11 cellular contexts compared by ENCODE assay signal in the genomic region with DNA sequence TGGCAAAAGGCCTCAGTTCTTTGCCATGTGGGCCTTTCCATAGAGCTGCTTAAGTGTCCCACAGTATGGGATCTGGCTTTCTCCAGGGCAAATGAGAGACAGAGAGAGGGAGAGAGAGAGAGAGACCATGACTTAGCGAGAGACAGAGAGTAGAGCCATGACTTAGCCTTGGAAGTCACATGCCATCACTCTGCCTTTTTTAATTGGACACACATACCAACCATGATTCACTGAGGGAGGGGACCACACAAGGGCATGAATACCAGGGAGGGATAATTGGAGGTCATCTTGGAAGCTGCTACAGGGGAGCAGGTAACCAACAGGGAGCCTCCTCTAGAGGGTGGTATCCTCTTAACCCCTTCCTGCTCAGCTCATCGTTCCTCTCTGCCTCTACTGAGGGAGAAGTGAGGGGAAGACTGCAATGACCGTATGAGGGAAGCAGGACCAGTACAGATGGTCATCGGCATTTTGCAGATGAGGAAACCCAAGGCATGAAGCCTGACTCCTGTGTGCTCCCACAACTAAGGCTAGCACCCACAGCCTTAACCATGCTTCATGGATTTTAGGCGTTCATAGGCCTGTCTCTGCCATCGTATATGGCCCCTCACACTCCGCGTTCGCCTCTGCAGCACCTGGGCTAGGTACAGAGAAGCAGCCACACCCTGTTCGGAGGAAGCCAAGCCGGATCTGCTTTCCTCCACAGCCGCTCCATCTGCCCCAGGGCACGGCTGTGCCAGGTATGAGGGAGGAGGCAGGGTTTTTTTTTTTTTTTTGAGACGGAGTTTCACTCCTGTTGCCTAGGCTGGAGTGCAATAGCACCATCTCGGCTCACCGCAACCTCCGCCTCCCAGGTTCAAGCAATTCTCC. TPM values are rescaled to one million over a fixed set of nuclear protein-coding genes. Genes with fewer than 3 reads are reported as not detected.
DNase-seq lines count a peak whose midpoint lies in the region; ATAC-seq and TF ChIP-seq lines count a peak whose summit lies in the region.
"Had no signal": no experiment of that assay in that cellular context is flagged by ENCODE, and none has a peak within 500 bp of the region (broad histone marks: within the 10 kb centered on the region; RNA-seq: fewer than 3 reads in every experiment).

No MANE protein-coding gene starts in this region.

- in situ Hi-C loops in IMR-90 (cut with MboI; ENCODE audit: low sequenced_read_pairs): no loop called here

- H3K27ac Mint-ChIP-seq in CD14-positive monocyte (peak overlapping the region; percentile 10 to 70 (median 54)), endodermal cell (no peak overlapping the region), progenitor cell of endocrine pancreas (peak overlapping the region; percentile 40)

- peaks cover 14 to 34% of the 10 kb centered on the region in 2 experiments; a peak in 3 of 4 replicates for H3K79me1 ChIP-seq in IMR-90 (ENCODE audit: low read depth in 1 of 2, low read length in 2 of 2)

- H3K9me3 Mint-ChIP-seq in CD14-positive monocyte (peaks cover 0 to 1% (median 0%) of the 10 kb centered on the region in 7 donors), endodermal cell (no peaks in the 10 kb centered on the region), progenitor cell of endocrine pancreas (ENCODE audit: low read depth) (no peaks in the 10 kb centered on the region)

- BruUV-seq in IMR-90 (replicated peaks; lab: Mats Ljungman, UMichigan): no TSS peak

- H4K91ac ChIP-seq in IMR-90 (ENCODE audit: insufficient read depth, low read depth, low read length): no peak overlapping the region

- dilution Hi-C loops in IMR-90 (cut with HindIII; ENCODE audit: low sequenced_read_pairs, unreplicated experiment): no loop called here

- POLR2A ChIA-PET in IMR-90 (lab: Charles Lee; ENCODE audit: unreplicated experiment): no interaction called here

- H2BK120ac ChIP-seq in IMR-90 (ENCODE audit: low read depth, low read length): no peak overlapping the region

- H3K9ac ChIP-seq in IMR-90 (ENCODE audit: low read depth, low read length): no peak overlapping the region
- no peak overlapping the region for H3K9ac ChIP-seq in endodermal cell (ENCODE audit: extremely low read depth, low read length, poor library complexity, severe bottlenecking)

- H2BK15ac ChIP-seq in IMR-90 (ENCODE audit: low read depth, low read length): no peak overlapping the region

- no peak overlapping the region for H3K23ac ChIP-seq in IMR-90 (ENCODE audit: low read depth, low read length)

- DNase-seq in CD14-positive monocyte (ENCODE audit: low spot score) (no peak), IMR-90 (no peak), endodermal cell (no peak), progenitor cell of endocrine pancreas (ENCODE audit: low spot score, unreplicated experiment) (no peak), NOMO-1 treated with dmso at 0.1 percent for 144 hours (lab: John Stamatoyannopoulos, UW; ENCODE audit: unreplicated experiment) (no peak), SW 1271 (lab: John Stamatoyannopoulos, UW) (no peak)
- DNase-seq: NCI-H1417 treated with DMSO at 0.1 percent for 48 hours; occipital lobe; stimulated activated CD4-positive, alpha-beta T cell treated with anti-CD3 and anti-CD28 coated beads, Interleukin-2, amount 100 ng/mL, for 48 hours had no signal

- H3K4ac ChIP-seq in IMR-90 (ENCODE audit: low read depth, low read length): no peak overlapping the region

- no peak overlapping the region for H2AK9ac ChIP-seq in IMR-90 (replicated peaks; ENCODE audit: low read depth, low read length, poor library complexity)

- no peak overlapping the region for H2AFZ ChIP-seq in IMR-90 (replicated peaks; ENCODE audit: low read length, poor library complexity)

- H3K9me3 ChIP-seq in IMR-90 (ENCODE audit: control insufficient read depth, insufficient read depth, low read length): no peaks in the 10 kb centered on the region
- no peaks in the 10 kb centered on the region for H3K9me3 ChIP-seq in endodermal cell (ENCODE audit: control insufficient read depth, low read length)

- no peak overlapping the region for H3K27ac ChIP-seq in IMR-90 (ENCODE audit: insufficient read depth, low read length)
- no peak overlapping the region for H3K27ac ChIP-seq in endodermal cell (ENCODE audit: low read depth, low read length)

- TF ChIP-seq RAD21 in IMR-90 (IDR thresholded peaks at IDR 0.05; ENCODE audit: low read length): no peak

- H2BK20ac ChIP-seq in IMR-90 (ENCODE audit: low read depth, low read length): no peak overlapping the region

- H3K4me2 ChIP-seq in IMR-90 (ENCODE audit: low read depth, low read length): no peak overlapping the region

- H3K4me3 Mint-ChIP-seq in CD14-positive monocyte (no peak overlapping the region), endodermal cell (no peak overlapping the region), progenitor cell of endocrine pancreas (ENCODE audit: low read depth) (no peak overlapping the region)

- H3K56ac ChIP-seq in IMR-90 (ENCODE audit: extremely low read depth, insufficient read depth, low read length): no peak overlapping the region

- H3K27me3 Mint-ChIP-seq in CD14-positive monocyte (ENCODE audit: low read depth in 3 of 3): peaks cover 0 to 3% (median 1%) of the 10 kb centered on the region in 3 donors
- H3K27me3 Mint-ChIP-seq in endodermal cell (ENCODE audit: insufficient read depth): no peaks in the 10 kb centered on the region
- no peaks in the 10 kb centered on the region for H3K27me3 Mint-ChIP-seq in progenitor cell of endocrine pancreas

- WGBS in IMR-90 (ENCODE audit: extremely low coverage in 2 of 2, insufficient read length in 1 of 2), 2 experiments: no CpG with 5 or more reads among the region's 17 CpGs
- WGBS in endodermal cell (ENCODE audit: insufficient coverage in 1 of 2, insufficient read length in 1 of 2), 2 experiments: 93 to 94% methylated on average over 12 to 16 of the region's 17 CpGs

- peaks cover 16% of the 10 kb centered on the region for H4K20me1 ChIP-seq in IMR-90 (ENCODE audit: insufficient read depth, low read length)

- H2AK5ac ChIP-seq in IMR-90 (ENCODE audit: low read depth, low read length): no peak overlapping the region

- intact Hi-C loops in CD14-positive monocyte (cut with micrococcal nuclease) (no loop called here), IMR-90 (cut with micrococcal nuclease) (no loop called here)

- H3K4me1 ChIP-seq in IMR-90 (ENCODE audit: control insufficient read depth, insufficient read depth, low read length): peaks cover 12% of the 10 kb centered on the region
- H3K4me1 ChIP-seq in endodermal cell (ENCODE audit: control insufficient read depth, insufficient read depth, low read length): no peaks in the 10 kb centered on the region

- H3K36me3 ChIP-seq in IMR-90 (ENCODE audit: control insufficient read depth, insufficient read depth, low read length) (peaks cover 24% of the 10 kb centered on the region), endodermal cell (ENCODE audit: control insufficient read depth, insufficient read depth, low read length) (no peaks in the 10 kb centered on the region)

- TF ChIP-seq POLR2A in IMR-90 (IDR thresholded peaks at IDR 0.05; ENCODE audit: low read depth, low read length): peak; percentile 64; the same call in 1 of the 2 replicates

- H3K27me3 ChIP-seq in IMR-90 (ENCODE audit: control insufficient read depth, insufficient read depth, low read length) (no peaks in the 10 kb centered on the region), endodermal cell (ENCODE audit: control insufficient read depth, insufficient read depth, low read length, poor library complexity, severe bottlenecking) (no peaks in the 10 kb centered on the region)

- no peak overlapping the region for H3K4me3 ChIP-seq in IMR-90 (ENCODE audit: insufficient read depth, low read depth, low read length)
- no peak overlapping the region for H3K4me3 ChIP-seq in endodermal cell (ENCODE audit: low read length)

- no peak overlapping the region for H4K8ac ChIP-seq in IMR-90 (ENCODE audit: low read depth in 2 of 2, low read length in 2 of 2)

- peaks cover 35 to 39% of the 10 kb centered on the region in 2 donors for H3K36me3 Mint-ChIP-seq in CD14-positive monocyte
- H3K36me3 Mint-ChIP-seq in endodermal cell (ENCODE audit: low read depth): peaks cover 2% of the 10 kb centered on the region
- H3K36me3 Mint-ChIP-seq in progenitor cell of endocrine pancreas (ENCODE audit: insufficient read depth): peaks cover 4% of the 10 kb centered on the region

- ATAC-seq in IMR-90 (ENCODE audit: low read depth) (no peak), HG02678 (IDR thresholded peaks at IDR 0.05; ENCODE audit: unreplicated experiment) (no peak), GM21526 (IDR thresholded peaks at IDR 0.05; ENCODE audit: low FRiP score, unreplicated experiment) (no peak)

- H3K14ac ChIP-seq in IMR-90 (replicated peaks; ENCODE audit: low read depth, low read length): no peak overlapping the region

- H3K9me1 ChIP-seq in IMR-90 (ENCODE audit: insufficient read depth, low read length): peaks cover 34% of the 10 kb centered on the region

- H3K18ac ChIP-seq in IMR-90 (ENCODE audit: low read depth, low read length): no peak overlapping the region

- H2BK5ac ChIP-seq in IMR-90 (ENCODE audit: low read depth, low read length, poor library complexity, severe bottlenecking): no peak overlapping the region

- H3K4me1 Mint-ChIP-seq in CD14-positive monocyte: peaks cover 32% of the 10 kb centered on the region
- peaks cover 22% of the 10 kb centered on the region for H3K4me1 Mint-ChIP-seq in endodermal cell
- H3K4me1 Mint-ChIP-seq in progenitor cell of endocrine pancreas (ENCODE audit: low read depth): peaks cover 2% of the 10 kb centered on the region

- H4K5ac ChIP-seq in IMR-90 (ENCODE audit: low read depth, low read length): no peak overlapping the region

- TF ChIP-seq CTCF in CD14-positive monocyte (IDR thresholded peaks at IDR 0.05) (no peak), IMR-90 (conservative IDR thresholded peaks at IDR 0.05; ENCODE audit: low read depth, low read length) (no peak), endodermal cell (conservative IDR thresholded peaks at IDR 0.05) (peak; percentile 24), progenitor cell of endocrine pancreas (IDR thresholded peaks at IDR 0.05; ENCODE audit: unreplicated experiment) (no peak)

- CTCF ChIA-PET in IMR-90 (lab: Yijun Ruan, JAX): no interaction called here

RNA-seq across cellular contexts. Expression of a gene that starts 38.6 kb away (rescaled TPM):
- polyA plus RNA-seq in CD14-positive monocyte: 1 to 10 TPM; 4.5 to 8.0 TPM
- total RNA-seq in IMR-90 (2012; rRNA removed): 2.9 and 3.6 TPM in 2 replicates
- polyA plus RNA-seq in IMR-90 (2012; rRNA removed): 20.0 and 25.0 TPM in 2 replicates
- 10.9 and 27.6 TPM in 2 replicates for polyA plus RNA-seq in IMR-90 (2012; cell fraction: cytosol; rRNA removed)
- polyA plus RNA-seq in IMR-90 (2012; cell fraction: nucleus; rRNA removed; ENCODE audit: low replicate concordance): 80.1 and 88.5 TPM in 2 replicates
- total RNA-seq in endodermal cell: 10 to 100 TPM; 10.5 to 12.8 TPM
- polyA plus RNA-seq in endodermal cell (2013, experiment 1 of 2): 11.5 TPM
- 11.3 TPM for polyA plus RNA-seq in endodermal cell (2013, experiment 2 of 2)
- total RNA-seq in progenitor cell of endocrine pancreas: 20.2 and 26.6 TPM in 2 replicates
